Comparison of ENCODE assay signal across 19 cellular contexts in genomic region chr10:128080231-128080630, GRCh38.
"Had no signal": no experiment of that assay in that cellular context is flagged by ENCODE, and none has a peak within 500 bp of the region (broad histone marks: within the 10 kb centered on the region; RNA-seq: fewer than 3 reads in every experiment).

No MANE protein-coding gene starts in this region.

- DNase-seq: activated B cell treated with CpG ODN at 0.5 μM for 24 hours; activated CD4-positive, alpha-beta memory T cell treated with anti-CD3 and anti-CD28 coated beads, Interleukin-2, amount 10 ng/mL, durations not matched to agents 7 days and 5 days; activated CD4-positive, alpha-beta T cell treated with anti-CD3 and anti-CD28 coated beads for 48 hours; activated gamma-delta T cell; activated T-cell treated with anti-CD3 and anti-CD28 coated beads, Interleukin-2, amount 50 U/mL, for 4 hours; cortex of kidney; effector CD4-positive, alpha-beta T cell; immature natural killer cell; kidney glomerular epithelial cell; left ventricle myocardium inferior had no signal

- H3K27me3 Mint-ChIP-seq: activated B cell treated with CpG ODN at 0.5 μM for 24 hours; activated CD4-positive, alpha-beta memory T cell treated with anti-CD3 and anti-CD28 coated beads, Interleukin-2, amount 10 ng/mL, durations not matched to agents 7 days and 5 days; stimulated activated naive CD8-positive, alpha-beta T cell treated with anti-CD3 and anti-CD28 coated beads, Interleukin-15, amount 100 ng/mL, for 72 hours had no signal

- H3K27ac Mint-ChIP-seq: activated B cell treated with CpG ODN at 0.5 μM for 24 hours; activated CD4-positive, alpha-beta memory T cell treated with anti-CD3 and anti-CD28 coated beads, Interleukin-2, amount 10 ng/mL, durations not matched to agents 7 days and 5 days; type B pancreatic cell had no signal

- H3K27me3 ChIP-seq: ascending aorta, neural progenitor cell, right atrium auricular region had no signal

- H3K9me3 Mint-ChIP-seq: activated B cell treated with CpG ODN at 0.5 μM for 24 hours; activated CD4-positive, alpha-beta memory T cell treated with anti-CD3 and anti-CD28 coated beads, Interleukin-2, amount 10 ng/mL, durations not matched to agents 7 days and 5 days; activated T-cell treated with anti-CD3 and anti-CD28 coated beads, Interleukin-2, amount 50 U/mL, for 4 hours; immature natural killer cell; neural progenitor cell; stimulated activated naive CD8-positive, alpha-beta T cell treated with anti-CD3 and anti-CD28 coated beads, Interleukin-15, amount 100 ng/mL, for 72 hours; type B pancreatic cell had no signal

- ATAC-seq: activated T-cell treated with anti-CD3 and anti-CD28 coated beads, Interleukin-2, amount 50 U/mL, for 4 hours; gastroesophageal sphincter; stimulated activated naive CD8-positive, alpha-beta T cell treated with anti-CD3 and anti-CD28 coated beads, Interleukin-15, amount 100 ng/mL, for 72 hours had no signal

- H3K4me1 ChIP-seq: ascending aorta, esophagus muscularis mucosa, gastroesophageal sphincter, left ventricle myocardium inferior, prostate gland, right atrium auricular region had no signal

- H2AFZ ChIP-seq: neural progenitor cell had no signal

- H3K9me3 ChIP-seq: ascending aorta, esophagus muscularis mucosa, gastroesophageal sphincter, left ventricle myocardium inferior, prostate gland, right atrium auricular region had no signal

- H3K36me3 Mint-ChIP-seq: neural progenitor cell, type B pancreatic cell had no signal

- H3K4me3 Mint-ChIP-seq: activated B cell treated with CpG ODN at 0.5 μM for 24 hours; activated CD4-positive, alpha-beta memory T cell treated with anti-CD3 and anti-CD28 coated beads, Interleukin-2, amount 10 ng/mL, durations not matched to agents 7 days and 5 days; activated T-cell treated with anti-CD3 and anti-CD28 coated beads, Interleukin-2, amount 50 U/mL, for 4 hours; immature natural killer cell; neural progenitor cell; stimulated activated naive CD8-positive, alpha-beta T cell treated with anti-CD3 and anti-CD28 coated beads, Interleukin-15, amount 100 ng/mL, for 72 hours; type B pancreatic cell had no signal

- H3K9ac ChIP-seq: neural progenitor cell had no signal

- H3K27ac ChIP-seq: ascending aorta, esophagus muscularis mucosa, gastroesophageal sphincter, left ventricle myocardium inferior, neural progenitor cell, prostate gland, right atrium auricular region, skin epidermis had no signal

- H3K4me1 Mint-ChIP-seq: activated B cell treated with CpG ODN at 0.5 μM for 24 hours; stimulated activated naive CD8-positive, alpha-beta T cell treated with anti-CD3 and anti-CD28 coated beads, Interleukin-15, amount 100 ng/mL, for 72 hours had no signal

- H3K4me2 ChIP-seq: neural progenitor cell had no signal
